Comparison of ENCODE assay signal across 21 cellular contexts in the genomic region with DNA sequence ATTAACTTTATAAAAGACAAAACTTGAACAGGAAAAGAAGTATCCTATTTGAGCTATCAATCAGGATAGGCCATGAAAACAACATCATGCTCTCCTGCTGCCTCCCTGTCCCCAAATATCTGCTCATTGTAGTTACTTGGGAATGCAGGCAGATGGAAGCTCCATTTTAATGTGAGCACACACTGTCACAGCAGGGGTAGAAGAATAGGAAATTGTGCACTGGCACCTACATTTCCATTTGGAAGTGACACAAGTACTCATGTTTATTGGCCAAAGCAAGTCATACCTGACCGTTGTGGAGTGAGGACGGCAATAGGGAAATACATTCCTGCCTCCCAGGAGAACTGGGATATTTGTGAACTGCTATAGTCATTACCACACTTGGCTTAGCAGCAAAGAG.
"Had no signal": no experiment of that assay in that cellular context is flagged by ENCODE, and none has a peak within 500 bp of the region (broad histone marks: within the 10 kb centered on the region; RNA-seq: fewer than 3 reads in every experiment).

No MANE protein-coding gene starts in this region.

- DNase-seq: colonic mucosa; dermis blood vessel endothelial cell; foreskin melanocyte; head of caudate nucleus; kidney glomerular epithelial cell; mammary epithelial cell; mucosa of descending colon; naive thymus-derived CD8-positive, alpha-beta T cell; nucleus accumbens; ovary; sigmoid colon; stimulated activated CD4-positive, alpha-beta T cell treated with anti-CD3 and anti-CD28 coated beads, Interleukin-2, amount 100 ng/mL, for 24 hours; stimulated activated CD4-positive, alpha-beta T cell treated with anti-CD3 and anti-CD28 coated beads, Interleukin-4, amount 100 ng/mL, for 4 hours; stimulated activated naive CD4-positive, alpha-beta T cell; thyroid gland; upper lobe of left lung; uterus had no signal

- H3K27me3 ChIP-seq: colonic mucosa, hepatocyte, ovary, right atrium auricular region, sigmoid colon, thyroid gland, upper lobe of left lung, uterus had no signal

- H2AFZ ChIP-seq: hepatocyte had no signal

- H3K9me3 ChIP-seq: colonic mucosa, mucosa of descending colon, ovary, right atrium auricular region, sigmoid colon, thyroid gland, upper lobe of left lung, uterus had no signal

- H3K4me3 Mint-ChIP-seq: naive thymus-derived CD8-positive, alpha-beta T cell; neural crest cell had no signal

- H3K27me3 Mint-ChIP-seq: naive thymus-derived CD8-positive, alpha-beta T cell had no signal

- H3K79me2 ChIP-seq: hepatocyte had no signal

- H3K4me1 ChIP-seq: colonic mucosa, right atrium auricular region, sigmoid colon, thyroid gland, upper lobe of left lung, uterus had no signal

- H3K4me3 ChIP-seq: colonic mucosa, hepatocyte, mucosa of descending colon, ovary, right atrium auricular region, sigmoid colon, skin epidermis, thyroid gland, upper lobe of left lung, uterus had no signal

- H3K4me1 Mint-ChIP-seq: naive thymus-derived CD8-positive, alpha-beta T cell; neural crest cell had no signal

- H3K27ac ChIP-seq: colonic mucosa, hepatocyte, ovary, right atrium auricular region, sigmoid colon, thyroid gland, upper lobe of left lung, uterus had no signal

- ATAC-seq: mucosa of descending colon; naive thymus-derived CD8-positive, alpha-beta T cell had no signal

- H3K4me2 ChIP-seq: hepatocyte had no signal

- H3K36me3 ChIP-seq: colonic mucosa, ovary, uterus had no signal

- H3K9me3 Mint-ChIP-seq: neural crest cell had no signal
